1 cellular context compared by ENCODE assay signal in genomic region chr9:18888241-18888794, GRCh38.
TF ChIP-seq lines count a peak whose summit lies in the region.

No MANE protein-coding gene starts in this region.

TF ChIP-seq in HEK293T, 16 proteins besides CTCF, POLR2A, EP300 and RAD21 (continued from another document):
- TF ChIP-seq, protein P1, sequence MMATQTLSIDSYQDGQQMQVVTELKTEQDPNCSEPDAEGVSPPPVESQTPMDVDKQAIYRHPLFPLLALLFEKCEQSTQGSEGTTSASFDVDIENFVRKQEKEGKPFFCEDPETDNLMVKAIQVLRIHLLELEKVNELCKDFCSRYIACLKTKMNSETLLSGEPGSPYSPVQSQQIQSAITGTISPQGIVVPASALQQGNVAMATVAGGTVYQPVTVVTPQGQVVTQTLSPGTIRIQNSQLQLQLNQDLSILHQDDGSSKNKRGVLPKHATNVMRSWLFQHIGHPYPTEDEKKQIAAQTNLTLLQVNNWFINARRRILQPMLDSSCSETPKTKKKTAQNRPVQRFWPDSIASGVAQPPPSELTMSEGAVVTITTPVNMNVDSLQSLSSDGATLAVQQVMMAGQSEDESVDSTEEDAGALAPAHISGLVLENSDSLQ (IDR thresholded peaks at IDR 0.05), result no peak
- no peak for TF ChIP-seq FOXK2 (IDR thresholded peaks at IDR 0.05)
- no peak for TF ChIP-seq TARDBP (IDR thresholded peaks at IDR 0.05)
- no peak for TF ChIP-seq SP1 (IDR thresholded peaks at IDR 0.05)
- no peak for TF ChIP-seq BHLHE40 (IDR thresholded peaks at IDR 0.05; ENCODE audit: borderline replicate concordance)
- TF ChIP-seq CTBP1 (IDR thresholded peaks at IDR 0.05; ENCODE audit: borderline replicate concordance), result no peak
- no peak for TF ChIP-seq LEF1 (IDR thresholded peaks at IDR 0.05; ENCODE audit: borderline replicate concordance)
- TF ChIP-seq FOXA1 (IDR thresholded peaks at IDR 0.05), result no peak
- no peak for TF ChIP-seq ELF4 (IDR thresholded peaks at IDR 0.05)
